In genomic region chr11:45620243-45620642, GRCh38 we compare ENCODE assay signal across 31 cellular contexts. TPM values are rescaled to one million over a fixed set of nuclear protein-coding genes. Genes with fewer than 3 reads are reported as not detected.
"Had no signal": no experiment of that assay in that cellular context is flagged by ENCODE, and none has a peak within 500 bp of the region (broad histone marks: within the 10 kb centered on the region; RNA-seq: fewer than 3 reads in every experiment).

No MANE protein-coding gene starts in this region.

- H3K27ac ChIP-seq: neutrophil, ovary, parathyroid adenoma, psoas muscle, right lobe of liver, sigmoid colon, suprapubic skin, testis, tibial artery, transverse colon, upper lobe of right lung, uterus had no signal

- H3K4me3 ChIP-seq: ovary, psoas muscle, right lobe of liver, sigmoid colon, suprapubic skin, testis, tibial artery, transverse colon, upper lobe of right lung, uterus had no signal

- H3K4me3 Mint-ChIP-seq: naive thymus-derived CD8-positive, alpha-beta T cell; natural killer cell treated with Interleukin-12 subunit alpha and Interleukin-12 subunit beta and Interleukin-15 and Interleukin-18, amount 100 ng/mL, for 72 hours; nephron progenitor cell; neural crest cell; stimulated activated memory B cell treated with anti-CD40 and anti-IgM and Interleukin-4, amounts not matched to agents 10 μg/mL and 1 μg/mL and 100 μg/mL, for 72 hours; stimulated activated naive CD8-positive, alpha-beta T cell treated with anti-CD3 and anti-CD28 coated beads, Interleukin-15, amount 100 ng/mL, for 72 hours; type B pancreatic cell had no signal

- H3K9me3 ChIP-seq: psoas muscle, right lobe of liver, testis, transverse colon, upper lobe of right lung, uterus had no signal

- H3K36me3 ChIP-seq: neutrophil, ovary, right lobe of liver, sigmoid colon, suprapubic skin, tibial artery, transverse colon, upper lobe of right lung, uterus had no signal

- H2AFZ ChIP-seq: parathyroid adenoma had no signal

- H3K9me3 Mint-ChIP-seq: natural killer cell treated with Interleukin-12 subunit alpha and Interleukin-12 subunit beta and Interleukin-15 and Interleukin-18, amount 100 ng/mL, for 72 hours; nephron progenitor cell; type B pancreatic cell had no signal

- FAIRE-seq: small intestine had no signal

- H3K79me2 ChIP-seq: parathyroid adenoma had no signal

- H3K4me1 ChIP-seq: parathyroid adenoma, psoas muscle, right lobe of liver, sigmoid colon, suprapubic skin, testis, tibial artery, transverse colon, upper lobe of right lung, uterus had no signal

- DNase-seq: naive thymus-derived CD8-positive, alpha-beta T cell; nephron progenitor cell; nucleus accumbens; ovary; posterior cingulate gyrus; psoas muscle; right cardiac atrium; right lobe of liver; sigmoid colon; small intestine; stimulated activated CD4-positive, alpha-beta T cell treated with anti-CD3 and anti-CD28 coated beads, Interleukin-15, amount 100 ng/mL, for 24 hours; stimulated activated CD4-positive, alpha-beta T cell treated with anti-CD3 and anti-CD28 coated beads, Interleukin-2, amount 100 ng/mL, for 24 hours; stimulated activated CD4-positive, alpha-beta T cell treated with anti-CD3 and anti-CD28 coated beads, Interleukin-2, amount 100 ng/mL, for 48 hours; stimulated activated CD4-positive, alpha-beta T cell treated with anti-CD3 and anti-CD28 coated beads, Interleukin-4, amount 100 ng/mL, for 24 hours; stimulated activated naive CD4-positive, alpha-beta T cell; stimulated activated naive CD8-positive, alpha-beta T cell treated with anti-CD3 and anti-CD28 coated beads, Interleukin-15, amount 100 ng/mL, for 72 hours; stimulated activated naive CD8-positive, alpha-beta T cell treated with anti-CD3 and anti-CD28 coated beads, Interleukin-15, Interleukin-2, amounts not matched to agents 100 U/mL and 50 U/mL, for 24 hours; substantia nigra; testis; tibial artery; transverse colon; upper lobe of right lung; uterus had no signal

- H3K27ac Mint-ChIP-seq: naive thymus-derived CD8-positive, alpha-beta T cell; natural killer cell treated with Interleukin-12 subunit alpha and Interleukin-12 subunit beta and Interleukin-15 and Interleukin-18, amount 100 ng/mL, for 72 hours; nephron progenitor cell; progenitor cell of endocrine pancreas; stimulated activated memory B cell treated with anti-CD40 and anti-IgM and Interleukin-4, amounts not matched to agents 10 μg/mL and 1 μg/mL and 100 μg/mL, for 72 hours; stimulated activated naive CD8-positive, alpha-beta T cell treated with anti-CD3 and anti-CD28 coated beads, Interleukin-15, amount 100 ng/mL, for 72 hours; type B pancreatic cell had no signal

- H3K4me1 Mint-ChIP-seq: naive thymus-derived CD8-positive, alpha-beta T cell; neural crest cell; stimulated activated memory B cell treated with anti-CD40 and anti-IgM and Interleukin-4, amounts not matched to agents 10 μg/mL and 1 μg/mL and 100 μg/mL, for 72 hours; stimulated activated naive CD8-positive, alpha-beta T cell treated with anti-CD3 and anti-CD28 coated beads, Interleukin-15, amount 100 ng/mL, for 72 hours had no signal

- H3K27me3 ChIP-seq: ovary, right lobe of liver, sigmoid colon, testis, transverse colon, uterus had no signal

- H3K9ac ChIP-seq: parathyroid adenoma had no signal

- H3K36me3 Mint-ChIP-seq: natural killer cell treated with Interleukin-12 subunit alpha and Interleukin-12 subunit beta and Interleukin-15 and Interleukin-18, amount 100 ng/mL, for 72 hours; stimulated activated memory B cell treated with anti-CD40 and anti-IgM and Interleukin-4, amounts not matched to agents 10 μg/mL and 1 μg/mL and 100 μg/mL, for 72 hours; type B pancreatic cell had no signal

RNA-seq across cellular contexts. Expression of gene CHST1, which starts 45.2 kb away (rescaled TPM):
- total RNA-seq: naive thymus-derived CD8-positive, alpha-beta T cell; natural killer cell treated with Interleukin-12 subunit alpha and Interleukin-12 subunit beta and Interleukin-15 and Interleukin-18, amount 100 ng/mL, for 72 hours had no signal
- polyA plus RNA-seq: naive thymus-derived CD8-positive, alpha-beta T cell had no signal
